ENCODE assay signal across 1 cellular context in the genomic region with DNA sequence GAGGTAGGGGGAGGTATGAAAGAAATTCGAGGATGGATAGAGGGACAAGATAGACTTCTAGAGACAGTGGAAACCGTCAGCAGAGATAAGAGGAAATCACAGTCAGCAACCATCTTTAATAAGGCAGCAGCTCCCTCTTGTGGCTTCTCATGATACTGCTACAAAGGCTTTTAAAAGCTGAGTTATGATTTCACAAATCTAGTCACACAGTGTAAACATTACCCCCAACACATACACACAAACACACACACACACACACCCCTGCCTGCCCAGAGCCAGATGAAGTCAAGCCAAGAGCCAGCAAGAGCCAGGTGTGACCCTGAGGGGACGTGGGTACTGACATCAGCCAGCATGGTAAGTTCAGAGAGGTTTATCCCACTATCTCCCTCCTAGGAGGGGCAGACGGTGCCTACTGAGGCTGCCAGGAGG.
TF ChIP-seq lines count a peak whose summit lies in the region.

No MANE protein-coding gene starts in this region.

TF ChIP-seq in HepG2, 621 proteins besides CTCF, POLR2A, EP300 and RAD21 (continued from another document):
- TF ChIP-seq, protein P1, sequence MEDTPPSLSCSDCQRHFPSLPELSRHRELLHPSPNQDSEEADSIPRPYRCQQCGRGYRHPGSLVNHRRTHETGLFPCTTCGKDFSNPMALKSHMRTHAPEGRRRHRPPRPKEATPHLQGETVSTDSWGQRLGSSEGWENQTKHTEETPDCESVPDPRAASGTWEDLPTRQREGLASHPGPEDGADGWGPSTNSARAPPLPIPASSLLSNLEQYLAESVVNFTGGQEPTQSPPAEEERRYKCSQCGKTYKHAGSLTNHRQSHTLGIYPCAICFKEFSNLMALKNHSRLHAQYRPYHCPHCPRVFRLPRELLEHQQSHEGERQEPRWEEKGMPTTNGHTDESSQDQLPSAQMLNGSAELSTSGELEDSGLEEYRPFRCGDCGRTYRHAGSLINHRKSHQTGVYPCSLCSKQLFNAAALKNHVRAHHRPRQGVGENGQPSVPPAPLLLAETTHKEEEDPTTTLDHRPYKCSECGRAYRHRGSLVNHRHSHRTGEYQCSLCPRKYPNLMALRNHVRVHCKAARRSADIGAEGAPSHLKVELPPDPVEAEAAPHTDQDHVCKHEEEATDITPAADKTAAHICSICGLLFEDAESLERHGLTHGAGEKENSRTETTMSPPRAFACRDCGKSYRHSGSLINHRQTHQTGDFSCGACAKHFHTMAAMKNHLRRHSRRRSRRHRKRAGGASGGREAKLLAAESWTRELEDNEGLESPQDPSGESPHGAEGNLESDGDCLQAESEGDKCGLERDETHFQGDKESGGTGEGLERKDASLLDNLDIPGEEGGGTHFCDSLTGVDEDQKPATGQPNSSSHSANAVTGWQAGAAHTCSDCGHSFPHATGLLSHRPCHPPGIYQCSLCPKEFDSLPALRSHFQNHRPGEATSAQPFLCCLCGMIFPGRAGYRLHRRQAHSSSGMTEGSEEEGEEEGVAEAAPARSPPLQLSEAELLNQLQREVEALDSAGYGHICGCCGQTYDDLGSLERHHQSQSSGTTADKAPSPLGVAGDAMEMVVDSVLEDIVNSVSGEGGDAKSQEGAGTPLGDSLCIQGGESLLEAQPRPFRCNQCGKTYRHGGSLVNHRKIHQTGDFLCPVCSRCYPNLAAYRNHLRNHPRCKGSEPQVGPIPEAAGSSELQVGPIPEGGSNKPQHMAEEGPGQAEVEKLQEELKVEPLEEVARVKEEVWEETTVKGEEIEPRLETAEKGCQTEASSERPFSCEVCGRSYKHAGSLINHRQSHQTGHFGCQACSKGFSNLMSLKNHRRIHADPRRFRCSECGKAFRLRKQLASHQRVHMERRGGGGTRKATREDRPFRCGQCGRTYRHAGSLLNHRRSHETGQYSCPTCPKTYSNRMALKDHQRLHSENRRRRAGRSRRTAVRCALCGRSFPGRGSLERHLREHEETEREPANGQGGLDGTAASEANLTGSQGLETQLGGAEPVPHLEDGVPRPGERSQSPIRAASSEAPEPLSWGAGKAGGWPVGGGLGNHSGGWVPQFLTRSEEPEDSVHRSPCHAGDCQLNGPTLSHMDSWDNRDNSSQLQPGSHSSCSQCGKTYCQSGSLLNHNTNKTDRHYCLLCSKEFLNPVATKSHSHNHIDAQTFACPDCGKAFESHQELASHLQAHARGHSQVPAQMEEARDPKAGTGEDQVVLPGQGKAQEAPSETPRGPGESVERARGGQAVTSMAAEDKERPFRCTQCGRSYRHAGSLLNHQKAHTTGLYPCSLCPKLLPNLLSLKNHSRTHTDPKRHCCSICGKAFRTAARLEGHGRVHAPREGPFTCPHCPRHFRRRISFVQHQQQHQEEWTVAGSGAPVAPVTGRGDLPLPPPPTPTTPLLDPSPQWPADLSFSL (CRISPR knock-in tag; IDR thresholded peaks at IDR 0.05) = peak; percentile 72; the same call in 1 of the 2 replicates
- TF ChIP-seq, protein P2, sequence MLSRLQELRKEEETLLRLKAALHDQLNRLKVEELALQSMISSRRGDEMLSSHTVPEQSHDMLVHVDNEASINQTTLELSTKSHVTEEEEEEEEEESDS (CRISPR knock-in tag; IDR thresholded peaks at IDR 0.05; ENCODE audit: borderline replicate concordance) = no peak
- TF ChIP-seq ZFP41 (CRISPR knock-in tag; IDR thresholded peaks at IDR 0.05; ENCODE audit: borderline replicate concordance) = no peak
- peak; percentile 30; the same call in 1 of the 2 replicates for TF ChIP-seq THAP11 (CRISPR knock-in tag; IDR thresholded peaks at IDR 0.05)
- TF ChIP-seq KDM2A (CRISPR knock-in tag; IDR thresholded peaks at IDR 0.05; ENCODE audit: borderline replicate concordance, low read depth) = no peak
- TF ChIP-seq ZNF652 (CRISPR knock-in tag; IDR thresholded peaks at IDR 0.05; ENCODE audit: borderline replicate concordance, low read depth) = peak; percentile 83
- TF ChIP-seq TBX2 (CRISPR knock-in tag; IDR thresholded peaks at IDR 0.05; ENCODE audit: borderline replicate concordance) = 0 out of 2 replicates have a peak, but pooled peaks have one; percentile 19
- no peak for TF ChIP-seq ZNF780A (CRISPR knock-in tag; IDR thresholded peaks at IDR 0.05)
- no peak for TF ChIP-seq AGO2 (optimal IDR thresholded peaks at IDR 0.05; ENCODE audit: low read depth, low read length)
- peak in 1 of 2 experiments; percentile 46; a peak in 1 of 4 replicates for TF ChIP-seq KLF16 (CRISPR knock-in tag; IDR thresholded peaks at IDR 0.05)
- TF ChIP-seq ZNF550 (CRISPR knock-in tag; IDR thresholded peaks at IDR 0.05; ENCODE audit: borderline replicate concordance) = no peak
